ENCODE assay signal across 20 cellular contexts in the genomic region with DNA sequence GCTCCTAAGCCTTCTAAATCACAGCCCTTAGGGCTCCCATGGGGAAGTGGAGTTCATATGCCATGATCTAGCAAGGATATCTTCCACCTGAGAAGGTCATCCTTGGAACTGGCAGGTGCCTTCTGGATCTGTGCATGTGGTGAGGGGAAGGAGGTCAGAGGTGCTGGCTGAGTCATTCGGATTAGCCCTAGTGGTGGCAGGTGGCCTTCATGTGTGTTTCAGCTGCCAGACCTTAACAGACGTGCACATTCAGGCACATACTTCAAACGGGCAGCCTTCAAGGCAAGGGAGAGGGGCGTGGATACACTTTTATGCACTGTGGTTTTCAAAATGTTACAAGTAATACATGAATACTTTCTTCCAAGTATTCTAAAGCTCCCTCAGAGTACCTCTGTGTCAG. TPM values are rescaled to one million over a fixed set of nuclear protein-coding genes. Genes with fewer than 3 reads are reported as not detected.
"Had no signal": no experiment of that assay in that cellular context is flagged by ENCODE, and none has a peak within 500 bp of the region (broad histone marks: within the 10 kb centered on the region; RNA-seq: fewer than 3 reads in every experiment).

No MANE protein-coding gene starts in this region.

- H3K4me1 ChIP-seq: spleen had no signal

- H3K4me3 ChIP-seq: lung, spleen, thoracic aorta, upper lobe of left lung had no signal

- H3K27me3 ChIP-seq: upper lobe of left lung had no signal

- H3K36me3 ChIP-seq: brain microvascular endothelial cell, spleen, thoracic aorta, upper lobe of left lung had no signal

- H3K4me3 Mint-ChIP-seq: activated CD4-positive, alpha-beta T cell treated with anti-CD3 and anti-CD28 coated beads, Interleukin-2, amount 10 ng/mL, durations not matched to agents 7 days and 5 days; activated CD8-positive, alpha-beta T cell treated with anti-CD3 and anti-CD28 coated beads, Interleukin-2, amount 10 ng/mL, durations not matched to agents 7 days and 5 days; activated naive CD8-positive, alpha-beta T cell treated with anti-CD3 and anti-CD28 coated beads, Interleukin-2, amount 50 U/mL, for 24 hours; activated T-cell treated with anti-CD3 and anti-CD28 coated beads, Interleukin-2, amount 50 U/mL, for 24 hours; natural killer cell treated with Interleukin-12 subunit alpha and Interleukin-12 subunit beta and Interleukin-15 and Interleukin-18, amount 100 ng/mL, for 72 hours; stimulated activated memory B cell treated with anti-CD40 and anti-IgM and Interleukin-4, amounts not matched to agents 10 μg/mL and 1 μg/mL and 100 μg/mL, for 72 hours had no signal

- DNase-seq: activated CD4-positive, alpha-beta T cell treated with anti-CD3 and anti-CD28 coated beads, Interleukin-2, amount 10 ng/mL, durations not matched to agents 7 days and 5 days; activated CD8-positive, alpha-beta T cell treated with anti-CD3 and anti-CD28 coated beads, Interleukin-2, amount 10 ng/mL, durations not matched to agents 7 days and 5 days; activated naive CD4-positive, alpha-beta T cell treated with Interleukin-2 at 50 U/mL for 16 hours; activated naive CD8-positive, alpha-beta T cell treated with anti-CD3 and anti-CD28 coated beads, Interleukin-2, amount 50 U/mL, for 24 hours; activated T-cell treated with anti-CD3 and anti-CD28 coated beads, Interleukin-2, amount 50 U/mL, for 24 hours; aorta; brain microvascular endothelial cell; central memory CD4-positive, alpha-beta T cell; erythroblast; head of caudate nucleus; kidney; posterior cingulate gyrus; spleen; stimulated activated CD4-positive, alpha-beta T cell treated with anti-CD3 and anti-CD28 coated beads, Interleukin-4, amount 100 ng/mL, for 4 hours; upper lobe of left lung had no signal

- H3K9me3 Mint-ChIP-seq: activated CD4-positive, alpha-beta T cell treated with anti-CD3 and anti-CD28 coated beads, Interleukin-2, amount 10 ng/mL, durations not matched to agents 7 days and 5 days; activated naive CD8-positive, alpha-beta T cell treated with anti-CD3 and anti-CD28 coated beads, Interleukin-2, amount 50 U/mL, for 24 hours; activated T-cell treated with anti-CD3 and anti-CD28 coated beads, Interleukin-2, amount 50 U/mL, for 24 hours; activated T-helper 2 cell treated with anti-CD3 and anti-CD28 coated beads, Interferon-gamma antibody, Interleukin-2, Interleukin-4, amounts not matched to agents 10 μg/mL and 5 μg/mL and 100 μg/mL, durations not matched to agents 14 hours and 24 hours and 36 hours; natural killer cell treated with Interleukin-12 subunit alpha and Interleukin-12 subunit beta and Interleukin-15 and Interleukin-18, amount 100 ng/mL, for 72 hours; stimulated activated memory B cell treated with anti-CD40 and anti-IgM and Interleukin-4, amounts not matched to agents 10 μg/mL and 1 μg/mL and 100 μg/mL, for 72 hours had no signal

- H3K4me1 Mint-ChIP-seq: activated CD4-positive, alpha-beta T cell treated with anti-CD3 and anti-CD28 coated beads, Interleukin-2, amount 10 ng/mL, durations not matched to agents 7 days and 5 days; activated naive CD8-positive, alpha-beta T cell treated with anti-CD3 and anti-CD28 coated beads, Interleukin-2, amount 50 U/mL, for 24 hours had no signal

- H3K9me3 ChIP-seq: spleen, thoracic aorta, upper lobe of left lung had no signal

- H3K27ac Mint-ChIP-seq: activated CD4-positive, alpha-beta T cell treated with anti-CD3 and anti-CD28 coated beads, Interleukin-2, amount 10 ng/mL, durations not matched to agents 7 days and 5 days; activated CD8-positive, alpha-beta T cell treated with anti-CD3 and anti-CD28 coated beads, Interleukin-2, amount 10 ng/mL, durations not matched to agents 7 days and 5 days; activated naive CD8-positive, alpha-beta T cell treated with anti-CD3 and anti-CD28 coated beads, Interleukin-2, amount 50 U/mL, for 24 hours; activated T-cell treated with anti-CD3 and anti-CD28 coated beads, Interleukin-2, amount 50 U/mL, for 24 hours; activated T-helper 2 cell treated with anti-CD3 and anti-CD28 coated beads, Interferon-gamma antibody, Interleukin-2, Interleukin-4, amounts not matched to agents 10 μg/mL and 5 μg/mL and 100 μg/mL, durations not matched to agents 14 hours and 24 hours and 36 hours; natural killer cell treated with Interleukin-12 subunit alpha and Interleukin-12 subunit beta and Interleukin-15 and Interleukin-18, amount 100 ng/mL, for 72 hours; stimulated activated memory B cell treated with anti-CD40 and anti-IgM and Interleukin-4, amounts not matched to agents 10 μg/mL and 1 μg/mL and 100 μg/mL, for 72 hours had no signal

- H3K27ac ChIP-seq: brain microvascular endothelial cell, spleen, thoracic aorta, upper lobe of left lung had no signal

- H3K36me3 Mint-ChIP-seq: natural killer cell treated with Interleukin-12 subunit alpha and Interleukin-12 subunit beta and Interleukin-15 and Interleukin-18, amount 100 ng/mL, for 72 hours; stimulated activated memory B cell treated with anti-CD40 and anti-IgM and Interleukin-4, amounts not matched to agents 10 μg/mL and 1 μg/mL and 100 μg/mL, for 72 hours had no signal

RNA-seq across cellular contexts. Expression of gene BMP6, which starts 51.2 kb away (rescaled TPM):
- total RNA-seq: activated CD4-positive, alpha-beta T cell treated with anti-CD3 and anti-CD28 coated beads, Interleukin-2, amount 10 ng/mL, durations not matched to agents 7 days and 5 days; activated CD8-positive, alpha-beta T cell treated with anti-CD3 and anti-CD28 coated beads, Interleukin-2, amount 10 ng/mL, durations not matched to agents 7 days and 5 days; natural killer cell treated with Interleukin-12 subunit alpha and Interleukin-12 subunit beta and Interleukin-15 and Interleukin-18, amount 100 ng/mL, for 72 hours had no signal
